In genomic region chr1:38005195-38006007, GRCh38 we compare ENCODE assay signal across 8 cellular contexts. TPM values are rescaled to one million over a fixed set of nuclear protein-coding genes. Genes with fewer than 3 reads are reported as not detected.
DNase-seq lines count a peak whose midpoint lies in the region; ATAC-seq and TF ChIP-seq lines count a peak whose summit lies in the region.

FHL3 (minus strand) TSS chr1:38005514; CDS start chr1:37999412, 6,102 bp downstream.

- ATAC-seq in naive B cell (ENCODE audit: low read depth in 2 of 2) (peak; percentile 57 to 59), HG03135 (IDR thresholded peaks at IDR 0.05; ENCODE audit: unreplicated experiment) (no peak)

- peak; percentile 44 for DNase-seq in 8988T
- peak; percentile 89 for DNase-seq in GM13977 (ENCODE audit: low spot score)
- DNase-seq in NCI-H2227 treated with DMSO at 0.1 percent for 48 hours (lab: John Stamatoyannopoulos, UW), result peak; percentile 51
- DNase-seq in activated CD8-positive, alpha-beta memory T cell treated with anti-CD3 and anti-CD28 coated beads, Interleukin-2, amount 50 U/mL, for 4 hours, result peak; percentile 55
- no peak for DNase-seq in esophagus muscularis mucosa (ENCODE audit: extremely low spot score)
- no peak for DNase-seq in naive B cell
- peak; percentile 83 for DNase-seq in uterus

- no peak for TF ChIP-seq EP300 in esophagus muscularis mucosa (IDR thresholded peaks at IDR 0.05)

- H3K4me3 ChIP-seq in esophagus muscularis mucosa, result peak within 1 kb of the TSS; percentile 70 to 86 (median 72)
- peak within 1 kb of the TSS; percentile 56 to 70 for H3K4me3 ChIP-seq in uterus

- H3K27me3 Mint-ChIP-seq in naive B cell, result peaks cover 0 to 18% (median 12%) of the 10 kb centered on the region in 3 donors

- no peaks in the 10 kb centered on the region for H3K9me3 Mint-ChIP-seq in naive B cell

- 31% methylated on average over 5 of the region's 83 CpGs for WGBS in esophagus muscularis mucosa

- H3K36me3 Mint-ChIP-seq in naive B cell, result no peaks in the 10 kb centered on the region

- in situ Hi-C loops in GM13977 (cut with MboI; ENCODE audit: low pct_unique_long_range_greater_than_20kb, low sequenced_read_pairs, unreplicated experiment), result no loop called here

- H3K4me1 Mint-ChIP-seq in naive B cell, result peaks cover 13 to 19% (median 13%) of the 10 kb centered on the region in 3 donors

- H3K9me3 ChIP-seq in esophagus muscularis mucosa (no peaks in the 10 kb centered on the region), uterus (no peaks in the 10 kb centered on the region)

- H3K27me3 ChIP-seq in esophagus muscularis mucosa (no peaks in the 10 kb centered on the region), uterus (no peaks in the 10 kb centered on the region)

- intact Hi-C loops in esophagus muscularis mucosa (cut with DNase I), result no loop called here
- intact Hi-C loops in uterus (cut with DNase I; ENCODE audit: low total_unique reads), result no loop called here

- H3K27ac Mint-ChIP-seq in naive B cell, result peak within 1 kb of the TSS in 5 of 6 donors; percentile 24 to 86 (median 54)

- H3K36me3 ChIP-seq in esophagus muscularis mucosa (no peaks in the 10 kb centered on the region), uterus (no peaks in the 10 kb centered on the region)

- H3K4me1 ChIP-seq in esophagus muscularis mucosa (peaks cover 45 to 56% (median 51%) of the 10 kb centered on the region in 4 donors), uterus (peaks cover 6 to 32% of the 10 kb centered on the region in 2 donors)

- peak within 1 kb of the TSS; percentile 71 to 92 (median 82) for H3K4me3 Mint-ChIP-seq in naive B cell

- H3K27ac ChIP-seq in esophagus muscularis mucosa (replicated peaks in 1 of 4), result peak within 1 kb of the TSS; percentile 93 to 97 (median 95)
- peak within 1 kb of the TSS; percentile 94 to 97 for H3K27ac ChIP-seq in uterus

- TF ChIP-seq CTCF in GM13977 (IDR thresholded peaks at IDR 0.05; ENCODE audit: extremely low read depth, insufficient read depth, missing control alignments), result no peak
- no peak for TF ChIP-seq CTCF in esophagus muscularis mucosa (IDR thresholded peaks at IDR 0.05)
- TF ChIP-seq CTCF in uterus (IDR thresholded peaks at IDR 0.05), result no peak

- no peak for TF ChIP-seq POLR2A in esophagus muscularis mucosa (IDR thresholded peaks at IDR 0.05; ENCODE audit: low read depth)
- peak in 1 of 2 donors; percentile 78 for TF ChIP-seq POLR2A in uterus (IDR thresholded peaks at IDR 0.05)

RNA-seq across cellular contexts. Expression of gene FHL3, which starts in this region (rescaled TPM):
- total RNA-seq in esophagus muscularis mucosa, result 10 to 100 TPM; 38.3 to 76.9 (median 52.9) TPM
- 1 to 10 TPM in 5 of 6 donors, under 1 TPM in 1; 0.88 to 5.1 (median 1.8) TPM for polyA plus RNA-seq in naive B cell (ENCODE audit: low read depth in 6 of 6)
- total RNA-seq in uterus, result 10 to 100 TPM; 21.0 to 97.5 (median 42.1) TPM

Comparison
In these comparisons a context has a peak if more than half of its experiments do, and no peak if none do; other contexts are left out.
1. DNase-seq: peak in 8988T (single experiment), GM13977 (single experiment), NCI-H2227 treated with DMSO at 0.1 percent for 48 hours (single experiment), activated CD8-positive, alpha-beta memory T cell treated with anti-CD3 and anti-CD28 coated beads, Interleukin-2, amount 50 U/mL, for 4 hours (single experiment) and uterus (2 of 2); none in esophagus muscularis mucosa (single experiment) and naive B cell (single experiment).